ENCODE assay signal across 13 cellular contexts in genomic region chr10:77478248-77478963, GRCh38.
A peak's percentile ranks its signal among the peaks of the same experiment; 100 is the strongest.
DNase-seq lines count a peak whose midpoint lies in the region; ATAC-seq, FAIRE-seq and TF ChIP-seq lines count a peak whose summit lies in the region.
"Had no signal": no experiment of that assay in that cellular context is flagged by ENCODE, and none has a peak within 500 bp of the region (broad histone marks: within the 10 kb centered on the region; RNA-seq: fewer than 3 reads in every experiment).

No MANE protein-coding gene starts in this region.

- peak; percentile 76 for FAIRE-seq in RCC 7860 (lab: Jason Lieb, UNC)

- H3K9me3 ChIP-seq in heart right ventricle = no peaks in the 10 kb centered on the region
- H3K9me3 ChIP-seq in adrenal gland (replicated peaks in 1 of 3) = no peaks in the 10 kb centered on the region
- H3K9me3 ChIP-seq: ovary, Peyer's patch had no signal

- H3K4me3 ChIP-seq in heart right ventricle (no peak overlapping the region), adrenal gland (no peak overlapping the region)
- H3K4me3 ChIP-seq: dorsolateral prefrontal cortex, ovary, Peyer's patch had no signal

- H3K27me3 ChIP-seq in heart right ventricle (peaks cover 0 to 5% (median 0%) of the 10 kb centered on the region in 7 donors), adrenal gland (no peaks in the 10 kb centered on the region)
- H3K27me3 ChIP-seq: dorsolateral prefrontal cortex, ovary, Peyer's patch had no signal

- H3K27ac ChIP-seq in heart right ventricle = no peak overlapping the region
- no peak overlapping the region for H3K27ac ChIP-seq in adrenal gland
- H3K27ac ChIP-seq: ovary had no signal

- no peaks in the 10 kb centered on the region for H3K4me1 ChIP-seq in heart right ventricle
- H3K4me1 ChIP-seq in adrenal gland (replicated peaks in 1 of 2) = no peaks in the 10 kb centered on the region

- ATAC-seq in sciatic nerve (peak; percentile 74), heart right ventricle (no peak)

- TF ChIP-seq POLR2A in adrenal gland (IDR thresholded peaks at IDR 0.05) = no peak

- H3K36me3 ChIP-seq in heart right ventricle = no peaks in the 10 kb centered on the region
- H3K36me3 ChIP-seq in adrenal gland (replicated peaks in 1 of 2) = no peaks in the 10 kb centered on the region
- H3K36me3 ChIP-seq: ovary, Peyer's patch had no signal

- peak; percentile 95 for DNase-seq in ELR (ENCODE audit: low read depth)
- DNase-seq in RCC 7860 (ENCODE audit: low spot score) = peak; percentile 78
- DNase-seq in fibroblast of peridontal ligament (ENCODE audit: extremely low read depth) = peak; percentile 79
- DNase-seq in sciatic nerve (ENCODE audit: low spot score) = no peak
- no peak for DNase-seq in central memory CD4-positive, alpha-beta T cell
- DNase-seq in HuH-7.5 (ENCODE audit: low spot score) = no peak
- no peak for DNase-seq in heart right ventricle
- no peak for DNase-seq in adrenal gland
- DNase-seq: immature natural killer cell, NCI-H2029, ovary, Peyer's patch had no signal

- 63 to 82% methylated on average over 5 of the region's 5 CpGs for WGBS in heart right ventricle, 2 donors
- 74 to 85% (median 82%) methylated on average over 5 of the region's 5 CpGs for WGBS in adrenal gland, 4 donors

- intact Hi-C loops in sciatic nerve (cut with DNase I) = no loop called here
- intact Hi-C loops in heart right ventricle (cut with DNase I) = no loop called here
- intact Hi-C loops in adrenal gland (cut with DNase I) = no loop called here

- no peak for TF ChIP-seq CTCF in heart right ventricle (IDR thresholded peaks at IDR 0.05)
- no peak for TF ChIP-seq CTCF in adrenal gland (IDR thresholded peaks at IDR 0.05)

Comparison
In these comparisons a context has a peak if more than half of its experiments do, and no peak if none do; other contexts are left out.
1. DNase-seq: peak in ELR (single experiment), RCC 7860 (single experiment) and fibroblast of peridontal ligament (single experiment); none in sciatic nerve (single experiment), central memory CD4-positive, alpha-beta T cell (single experiment), HuH-7.5 (single experiment), heart right ventricle (0 of 2) and adrenal gland (0 of 7).